ENCODE assay signal across 9 cellular contexts in the genomic region with DNA sequence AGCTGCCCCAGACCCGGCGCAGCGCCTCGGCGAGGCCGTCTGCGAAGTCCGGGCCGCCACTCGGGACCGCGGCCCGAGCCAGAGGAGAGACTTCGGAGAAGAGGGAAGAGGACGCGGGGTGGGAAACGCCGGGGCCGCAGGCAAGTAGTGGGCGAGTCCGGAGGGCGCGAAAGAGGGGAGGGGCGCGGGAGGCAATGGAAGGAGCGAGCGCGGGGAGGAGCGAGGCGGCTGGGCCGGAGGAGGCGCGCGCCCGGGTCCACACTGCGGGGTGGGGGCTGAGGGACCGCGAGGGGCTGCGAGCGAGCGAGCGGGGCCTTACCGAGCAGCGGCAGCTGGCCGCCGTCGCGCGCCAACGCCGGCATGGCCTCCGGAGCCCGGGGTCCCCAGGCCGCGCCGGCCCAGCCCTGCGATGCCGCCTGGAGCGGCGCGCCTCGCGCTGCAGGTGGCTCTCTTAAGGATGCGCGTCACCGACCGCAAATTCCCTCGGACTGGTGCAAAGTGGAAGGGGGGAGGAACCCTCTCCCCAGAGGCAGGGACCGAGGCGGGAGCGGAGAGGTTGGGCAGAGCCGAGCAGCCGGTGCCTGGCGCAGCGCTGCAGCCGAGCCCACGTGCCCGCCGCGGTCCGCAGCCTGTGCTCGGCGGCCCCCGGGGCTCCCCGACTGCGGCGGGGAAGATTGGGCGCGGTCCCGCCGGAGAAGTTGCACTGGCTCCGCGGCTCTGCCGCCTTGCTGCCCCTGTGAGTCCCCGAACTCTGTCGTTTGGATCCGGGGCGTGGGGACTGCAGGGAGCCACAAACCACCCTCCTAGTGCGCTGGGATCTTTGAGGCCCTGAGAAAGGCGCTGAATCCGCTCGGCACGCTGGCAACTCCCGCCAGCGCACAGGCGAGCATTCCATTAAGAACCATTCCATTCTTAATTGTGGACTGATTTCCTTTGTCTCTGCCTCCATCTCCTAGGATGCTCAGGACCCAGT. TPM values are rescaled to one million over a fixed set of nuclear protein-coding genes. Genes with fewer than 3 reads are reported as not detected.
DNase-seq lines count a peak whose midpoint lies in the region; ATAC-seq, FAIRE-seq and TF ChIP-seq lines count a peak whose summit lies in the region.
"Had no signal": no experiment of that assay in that cellular context is flagged by ENCODE, and none has a peak within 500 bp of the region (broad histone marks: within the 10 kb centered on the region; RNA-seq: fewer than 3 reads in every experiment).

Gene FLT3 (minus strand): TSS at position 428 of the 973 bp plus-strand sequence. CDS start 66 bp downstream, at position 362.

- ATAC-seq in HG03175 (IDR thresholded peaks at IDR 0.05; ENCODE audit: unreplicated experiment) (peak; percentile 58), HepG2 (peak; percentile 79)
- ATAC-seq in central memory CD8-positive, alpha-beta T cell (replicated peaks; ENCODE audit: extremely low read depth, poor library complexity, severe bottlenecking) = peak; percentile 69

- TF ChIP-seq EP300 in HepG2 (IDR thresholded peaks at IDR 0.05; ENCODE audit: low read depth in 2 of 2, low read length in 2 of 2) = no peak
- no peak for TF ChIP-seq EP300 in HepG2 (CRISPR knock-in tag; IDR thresholded peaks at IDR 0.05; ENCODE audit: borderline replicate concordance)

- H3K27ac ChIP-seq in SJSA1 = no peak within 1 kb of the TSS
- H3K27ac ChIP-seq in HepG2 (ENCODE audit: extremely low read length, insufficient read depth, low read length) = no peak within 1 kb of the TSS
- H3K27ac ChIP-seq: C4-2B had no signal

- DNase-seq in NCI-H2171 treated with DMSO at 0.1 percent for 48 hours (lab: John Stamatoyannopoulos, UW) (peak; percentile 21), NCI-H2171 (lab: John Stamatoyannopoulos, UW) (no peak), SJSA1 (ENCODE audit: low read depth in 1 of 2, low spot score in 2 of 2) (peak in 1 of 2 experiments; percentile 7), HepG2 (ENCODE audit: low spot score) (no peak), T-helper 9 cell (no peak)
- no peak for DNase-seq in central memory CD8-positive, alpha-beta T cell (ENCODE audit: low spot score in 2 of 2)
- DNase-seq in stimulated activated CD8-positive, alpha-beta memory T cell treated with anti-CD3 and anti-CD28 coated beads, Interleukin-15, amount 100 ng/mL, for 48 hours (ENCODE audit: low read depth in 2 of 2) = peak; percentile 6 to 19

- peaks cover 9% of the 10 kb centered on the region; the same call in 1 of the 2 replicates for H3K4me1 ChIP-seq in SJSA1 (replicated peaks)
- H3K4me1 ChIP-seq in HepG2 (ENCODE audit: insufficient read depth, low read length) = no peaks in the 10 kb centered on the region; the same call in 1 of the 2 replicates

- no peaks in the 10 kb centered on the region for H3K79me2 ChIP-seq in HepG2 (ENCODE audit: insufficient read depth, low read length)

- CTCF ChIA-PET in HepG2 (lab: Yijun Ruan, JAX; ENCODE audit: low intra/inter-chr PET ratio, low total read pairs) = no interaction called here

- no peak within 1 kb of the TSS for H3K27ac Mint-ChIP-seq in central memory CD8-positive, alpha-beta T cell (ENCODE audit: low read depth)

- POLR2A ChIA-PET in HepG2 (lab: Yijun Ruan, JAX) = no interaction called here

- in situ Hi-C loops in HepG2 (cut with HindIII; ENCODE audit: extremely low pct_ligation_motif_present, low pct_unique_long_range_greater_than_20kb) = no loop called here

- no peaks in the 10 kb centered on the region for H3K4me1 Mint-ChIP-seq in central memory CD8-positive, alpha-beta T cell

- H4K20me1 ChIP-seq in HepG2 (ENCODE audit: insufficient read depth, low read length) = no peaks in the 10 kb centered on the region

- peak within 1 kb of the TSS; percentile 53 for H3K4me2 ChIP-seq in HepG2 (ENCODE audit: low read depth, low read length)

- H3K4me3 Mint-ChIP-seq in central memory CD8-positive, alpha-beta T cell = peak within 1 kb of the TSS; percentile 65

- BruUV-seq in HepG2 (replicated peaks; lab: Mats Ljungman, UMichigan) = no TSS peak

- intact Hi-C loops in HepG2 (cut with micrococcal nuclease; ENCODE audit: unreplicated experiment) = no loop called here

- no peak within 1 kb of the TSS for H3K9ac ChIP-seq in HepG2 (ENCODE audit: insufficient read depth, low read depth, low read length)

- H3K36me3 Mint-ChIP-seq in central memory CD8-positive, alpha-beta T cell (ENCODE audit: insufficient read depth) = no peaks in the 10 kb centered on the region

- H3K9me3 ChIP-seq in SJSA1 (replicated peaks) (no peaks in the 10 kb centered on the region), HepG2 (ENCODE audit: low read length) (no peaks in the 10 kb centered on the region)

- no peak for FAIRE-seq in HepG2 (lab: Jason Lieb, UNC)

- H3K36me3 ChIP-seq in SJSA1 (no peaks in the 10 kb centered on the region), HepG2 (replicated peaks in 1 of 2; ENCODE audit: control insufficient read depth in 1 of 2, insufficient read depth in 2 of 2, low read length in 2 of 2) (no peaks in the 10 kb centered on the region)

- H2AFZ ChIP-seq in HepG2 (ENCODE audit: low read length) = no peak within 1 kb of the TSS

- H3K4me3 ChIP-seq in SJSA1 (0 out of 2 replicates have a peak within 1 kb of the TSS, but pooled peaks have one; percentile 1), HepG2 (replicated peaks in 1 of 3; ENCODE audit: insufficient read depth in 1 of 3, low read depth in 2 of 3, low read length in 3 of 3) (peak within 1 kb of the TSS; percentile 9 to 58 (median 34); a peak in 4 of 6 replicates)

- TF ChIP-seq RAD21 in HepG2 (CRISPR knock-in tag; IDR thresholded peaks at IDR 0.05) = no peak

- WGBS in HepG2 (ENCODE audit: low lambda C conversion rate) = 11% methylated on average over 34 of the region's 106 CpGs

- TF ChIP-seq POLR2A in HepG2 (IDR thresholded peaks at IDR 0.05; ENCODE audit: insufficient read depth in 1 of 2, low read depth in 2 of 2, low read length in 2 of 2) = no peak

- peaks cover 90% of the 10 kb centered on the region for H3K27me3 Mint-ChIP-seq in central memory CD8-positive, alpha-beta T cell

- H3K9me3 Mint-ChIP-seq in central memory CD8-positive, alpha-beta T cell = no peaks in the 10 kb centered on the region

- no peak for TF ChIP-seq CTCF in HepG2 (CRISPR knock-in tag; IDR thresholded peaks at IDR 0.05)

- peaks cover 39% of the 10 kb centered on the region for H3K27me3 ChIP-seq in SJSA1 (replicated peaks)
- peaks cover 7 to 46% of the 10 kb centered on the region in 2 experiments; a peak in 4 of 5 replicates for H3K27me3 ChIP-seq in HepG2 (ENCODE audit: control insufficient read depth in 1 of 2, insufficient read depth in 2 of 2, low read length in 2 of 2)

TF ChIP-seq in HepG2, 621 proteins besides CTCF, POLR2A, EP300 and RAD21 (continues in another document):
- TF ChIP-seq ARNT2 (CRISPR knock-in tag; IDR thresholded peaks at IDR 0.05; ENCODE audit: low read depth) (no peak), EZH2 (conservative IDR thresholded peaks at IDR 0.05; ENCODE audit: low read depth, low read length) (peak; percentile 46; the same call in 1 of the 2 replicates), ZNF788 (CRISPR knock-in tag; IDR thresholded peaks at IDR 0.05; ENCODE audit: borderline replicate concordance) (no peak), MTA1 (CRISPR knock-in tag; IDR thresholded peaks at IDR 0.05; ENCODE audit: borderline replicate concordance) (peak; percentile 27; the same call in 1 of the 2 replicates), DMTF1 (CRISPR knock-in tag; IDR thresholded peaks at IDR 0.05) (no peak)

RNA-seq across cellular contexts. Expression of gene FLT3, which starts in this region (rescaled TPM):
- not detected in 2 replicates for total RNA-seq in SJSA1 (2014; rRNA removed; shearing (Covaris generic))
- not detected in 2 replicates for total RNA-seq in HepG2 (2016; rRNA removed; fragmentation: Illumina TruSeq; extraction: Trizol)
- not detected in 2 replicates for total RNA-seq in HepG2 (2016; cell fraction: cytosol; rRNA removed; fragmentation: Illumina TruSeq; extraction: Trizol; ENCODE audit: low read depth)
- total RNA-seq in HepG2 (2016; cell fraction: insoluble cytoplasmic fraction; rRNA removed; fragmentation: Illumina TruSeq; extraction: Trizol) = not detected in 2 replicates
- not detected in 2 replicates for total RNA-seq in HepG2 (2016; cell fraction: membrane; rRNA removed; fragmentation: Illumina TruSeq; extraction: Trizol)
- total RNA-seq in HepG2 (2016; cell fraction: nucleus; rRNA removed; fragmentation: Illumina TruSeq; extraction: Trizol) = not detected in 2 replicates
- polyA plus RNA-seq in HepG2 (2011; rRNA removed) = not detected in 2 replicates
- polyA plus RNA-seq in HepG2 (2011; cell fraction: cytosol; rRNA removed) = not detected in 2 replicates
- not detected in 2 replicates for polyA plus RNA-seq in HepG2 (2011; cell fraction: nucleus; rRNA removed)
- polyA plus RNA-seq in HepG2 (2012) = not detected in 2 replicates
- not detected in 2 replicates for polyA plus RNA-seq in HepG2 (2016; cell fraction: cytosol; fragmentation: Illumina TruSeq; extraction: Trizol; ENCODE audit: low read depth)
- not detected in 2 replicates for polyA plus RNA-seq in HepG2 (2016; cell fraction: insoluble cytoplasmic fraction; fragmentation: Illumina TruSeq; extraction: Trizol; ENCODE audit: low read depth)
- not detected in 2 replicates for polyA plus RNA-seq in HepG2 (2016; cell fraction: membrane; fragmentation: Illumina TruSeq; extraction: Trizol; ENCODE audit: low read depth)
- polyA plus RNA-seq in HepG2 (2016; cell fraction: nucleus; fragmentation: Illumina TruSeq; extraction: Trizol; ENCODE audit: insufficient read depth, low read depth) = not detected in 2 replicates
- not detected in 2 replicates for polyA minus RNA-seq in HepG2 (2011; rRNA and poly(A)+ RNA removed; ENCODE audit: low replicate concordance)
- polyA minus RNA-seq in HepG2 (2011; cell fraction: cytosol; rRNA and poly(A)+ RNA removed) = not detected in 2 replicates
- polyA minus RNA-seq in HepG2 (2011; cell fraction: nucleus; rRNA and poly(A)+ RNA removed) = not detected in 2 replicates

Comparison
In these comparisons a context has a peak if more than half of its experiments do, and no peak if none do; other contexts are left out.
1. DNase-seq: peak in NCI-H2171 treated with DMSO at 0.1 percent for 48 hours (single experiment) and stimulated activated CD8-positive, alpha-beta memory T cell treated with anti-CD3 and anti-CD28 coated beads, Interleukin-15, amount 100 ng/mL, for 48 hours (2 of 2); none in NCI-H2171 (single experiment), central memory CD8-positive, alpha-beta T cell (0 of 2), HepG2 (single experiment) and T-helper 9 cell (single experiment).
2. Peak in ATAC-seq, H3K4me3 ChIP-seq and H3K4me2 ChIP-seq in HepG2; RNA of the gene not detected or under 1 TPM.
3. Peak in every context shown above with its lines, with median percentiles within 50 percentile points of each other: ATAC-seq.